In genomic region chr6:2858678-2859324, GRCh38 we compare ENCODE assay signal across 8 cellular contexts. TPM values are rescaled to one million over a fixed set of nuclear protein-coding genes. Genes with fewer than 3 reads are reported as not detected.
DNase-seq lines count a peak whose midpoint lies in the region; ATAC-seq and TF ChIP-seq lines count a peak whose summit lies in the region.

No MANE protein-coding gene starts in this region.

- peak; percentile 80 for ATAC-seq in central memory CD8-positive, alpha-beta T cell (replicated peaks; ENCODE audit: extremely low read depth, poor library complexity, severe bottlenecking)
- ATAC-seq in HG03097 (IDR thresholded peaks at IDR 0.05; ENCODE audit: low FRiP score, unreplicated experiment), result no peak

- H3K4me1 Mint-ChIP-seq in central memory CD8-positive, alpha-beta T cell, result peaks cover 83% of the 10 kb centered on the region

- H3K9me3 ChIP-seq in neutrophil (no peaks in the 10 kb centered on the region), BE2C (no peaks in the 10 kb centered on the region)

- H3K4me3 ChIP-seq in GM06990 (replicated peaks; ENCODE audit: low read depth, low read length) (peak overlapping the region; percentile 50), neutrophil (ENCODE audit: low read depth in 1 of 2, low read length in 1 of 2) (peak overlapping the region; percentile 28 to 45), BE2C (ENCODE audit: low read depth, low read length) (no peak overlapping the region)

- no peaks in the 10 kb centered on the region for H3K36me3 ChIP-seq in GM06990 (ENCODE audit: control insufficient read depth, insufficient read depth, low read length)
- no peaks in the 10 kb centered on the region for H3K36me3 ChIP-seq in neutrophil
- no peaks in the 10 kb centered on the region for H3K36me3 ChIP-seq in BE2C

- peaks cover 6% of the 10 kb centered on the region for H3K9me3 Mint-ChIP-seq in central memory CD8-positive, alpha-beta T cell

- H3K27me3 ChIP-seq in GM06990 (replicated peaks; ENCODE audit: control insufficient read depth, insufficient read depth, low read length), result no peaks in the 10 kb centered on the region
- H3K27me3 ChIP-seq in neutrophil, result no peaks in the 10 kb centered on the region
- no peaks in the 10 kb centered on the region for H3K27me3 ChIP-seq in BE2C

- TF ChIP-seq CTCF in GM06990 (IDR thresholded peaks at IDR 0.05; ENCODE audit: insufficient read depth, low read length, poor library complexity, severe bottlenecking), result no peak
- TF ChIP-seq CTCF in neutrophil (IDR thresholded peaks at IDR 0.05), result no peak
- TF ChIP-seq CTCF in BE2C (IDR thresholded peaks at IDR 0.05; ENCODE audit: low read depth, low read length), result no peak

- peaks cover 26% of the 10 kb centered on the region for H3K36me3 Mint-ChIP-seq in central memory CD8-positive, alpha-beta T cell (ENCODE audit: insufficient read depth)

- H3K4me3 Mint-ChIP-seq in central memory CD8-positive, alpha-beta T cell, result peak overlapping the region; percentile 69

- no peaks in the 10 kb centered on the region for H3K27me3 Mint-ChIP-seq in central memory CD8-positive, alpha-beta T cell

- DNase-seq in GM06990 (ENCODE audit: extremely low read depth, insufficient read length) (no peak), BE2C (no peak), GM19238 (ENCODE audit: insufficient read length, low spot score) (no peak), AG20443 (ENCODE audit: low spot score) (no peak)
- peak; percentile 45 to 65 for DNase-seq in central memory CD8-positive, alpha-beta T cell (ENCODE audit: low spot score in 2 of 2)

- peak overlapping the region; percentile 83 for H3K27ac ChIP-seq in neutrophil

- H3K4me1 ChIP-seq in neutrophil (ENCODE audit: control insufficient read depth in 1 of 2, insufficient read depth in 1 of 2, low read depth in 1 of 2, low read length in 1 of 2) (peaks cover 52 to 63% of the 10 kb centered on the region in 2 experiments), BE2C (peaks cover 14% of the 10 kb centered on the region)

- peak; percentile 59 for TF ChIP-seq POLR2A in Raji (IDR thresholded peaks at IDR 0.05; ENCODE audit: insufficient read depth, low read depth, low read length)

- peak overlapping the region; percentile 97 for H3K27ac Mint-ChIP-seq in central memory CD8-positive, alpha-beta T cell (ENCODE audit: low read depth)

RNA-seq across cellular contexts. Expression of gene SERPINB1, which starts 17.1 kb away (rescaled TPM):
- polyA plus RNA-seq in BE2C (2012; ENCODE audit: insufficient read depth, insufficient read length, low read depth), result 0.74 TPM

RNA-seq across cellular contexts. Expression of gene SERPINB9, which starts 44.3 kb away (rescaled TPM):
- polyA plus RNA-seq in BE2C (2012; ENCODE audit: insufficient read depth, insufficient read length, low read depth), result 0.86 TPM

Comparison
In these comparisons a context has a peak if more than half of its experiments do, and no peak if none do; other contexts are left out.
1. DNase-seq: peak in central memory CD8-positive, alpha-beta T cell (2 of 2); none in GM06990 (single experiment), BE2C (single experiment), GM19238 (single experiment) and AG20443 (single experiment).